Comparison of ENCODE assay signal across 26 cellular contexts in genomic region chr9:95910770-95911340, GRCh38. TPM values are rescaled to one million over a fixed set of nuclear protein-coding genes. Genes with fewer than 3 reads are reported as not detected.
DNase-seq lines count a peak whose midpoint lies in the region; ATAC-seq, FAIRE-seq and TF ChIP-seq lines count a peak whose summit lies in the region.
"Had no signal": no experiment of that assay in that cellular context is flagged by ENCODE, and none has a peak within 500 bp of the region (broad histone marks: within the 10 kb centered on the region; RNA-seq: fewer than 3 reads in every experiment).

No MANE protein-coding gene starts in this region.

- CTCF ChIA-PET in HepG2 (lab: Yijun Ruan, JAX; ENCODE audit: low intra/inter-chr PET ratio, low total read pairs) = no interaction called here

- peak overlapping the region; percentile 27 for H4K91ac ChIP-seq in mesenchymal stem cell (ENCODE audit: low read length)

- H3K9me3 ChIP-seq in HepG2 (ENCODE audit: low read length) (no peaks in the 10 kb centered on the region), mesenchymal stem cell (ENCODE audit: control insufficient read depth, low read length) (no peaks in the 10 kb centered on the region)
- H3K9me3 ChIP-seq: A549, BE2C had no signal

- intact Hi-C loops in HepG2 (cut with micrococcal nuclease; ENCODE audit: unreplicated experiment) = no loop called here

- no TSS peak for BruUV-seq in HepG2 (replicated peaks; lab: Mats Ljungman, UMichigan)

- POLR2A ChIA-PET in HepG2 (lab: Yijun Ruan, JAX) = no interaction called here

- no peak overlapping the region for H2BK120ac ChIP-seq in mesenchymal stem cell (ENCODE audit: low read depth, low read length)

- no peak for TF ChIP-seq RAD21 in HepG2 (CRISPR knock-in tag; IDR thresholded peaks at IDR 0.05)

- H3K27me3 ChIP-seq in HepG2 (ENCODE audit: control insufficient read depth in 1 of 2, insufficient read depth in 2 of 2, low read length in 2 of 2) = no peaks in the 10 kb centered on the region
- no peaks in the 10 kb centered on the region for H3K27me3 ChIP-seq in mesenchymal stem cell (ENCODE audit: control insufficient read depth in 1 of 2, insufficient read depth in 1 of 2, low read length in 2 of 2)
- H3K27me3 ChIP-seq: BE2C; BLaER1 treated with 17β-estradiol and CSF1 and Interleukin-3, amounts not matched to agents 10 nM and 100 nM had no signal

- TF ChIP-seq CTCF in 22Rv1 (IDR thresholded peaks at IDR 0.05) = no peak
- no peak for TF ChIP-seq CTCF in VCaP (conservative IDR thresholded peaks at IDR 0.05)
- no peak for TF ChIP-seq CTCF in HepG2 (CRISPR knock-in tag; IDR thresholded peaks at IDR 0.05)
- TF ChIP-seq CTCF in foreskin fibroblast (IDR thresholded peaks at IDR 0.05; ENCODE audit: low read depth, low read length) = no peak

- ATAC-seq in HepG2 = peak; percentile 81
- no peak for ATAC-seq in HG02973 (IDR thresholded peaks at IDR 0.05; ENCODE audit: unreplicated experiment)
- ATAC-seq: A549, GM12878, GM23338, HCT116 had no signal

- no peak overlapping the region for H2BK12ac ChIP-seq in mesenchymal stem cell (ENCODE audit: low read length in 2 of 2)

- 65% methylated on average over 3 of the region's 3 CpGs for whole genome bisulfite sequencing in HepG2 (ENCODE audit: low lambda C conversion rate)
- WGBS in mesenchymal stem cell = 100% methylated on average over 2 of the region's 3 CpGs

- peaks cover 12% of the 10 kb centered on the region for H3K79me1 ChIP-seq in mesenchymal stem cell (replicated peaks; ENCODE audit: low read length, poor library complexity, severe bottlenecking)

- H2AK5ac ChIP-seq in mesenchymal stem cell (ENCODE audit: low read length, severe bottlenecking) = no peak overlapping the region

- H3K14ac ChIP-seq in mesenchymal stem cell (ENCODE audit: low read length in 2 of 2) = no peak overlapping the region

- H3K36me3 ChIP-seq in HepG2 (replicated peaks in 1 of 2; ENCODE audit: control insufficient read depth in 1 of 2, insufficient read depth in 2 of 2, low read length in 2 of 2) (peaks cover 3 to 12% of the 10 kb centered on the region in 2 experiments; a peak in 3 of 5 replicates), mesenchymal stem cell (ENCODE audit: control insufficient read depth in 1 of 2, insufficient read depth in 2 of 2, low read depth in 1 of 2, low read length in 2 of 2) (peaks cover 0 to 38% of the 10 kb centered on the region in 2 experiments)

- H2BK5ac ChIP-seq in mesenchymal stem cell (ENCODE audit: low read depth, low read length, poor library complexity, severe bottlenecking) = no peak overlapping the region

- H3K27ac ChIP-seq in 22Rv1 (peak overlapping the region; percentile 45), VCaP (peak overlapping the region; percentile 2; the same call in 1 of the 2 replicates), HepG2 (ENCODE audit: extremely low read length, insufficient read depth, low read length) (peak overlapping the region; percentile 15), mesenchymal stem cell (ENCODE audit: low read length, poor library complexity, severe bottlenecking) (no peak overlapping the region)
- H3K27ac ChIP-seq: A549; BLaER1 treated with 17β-estradiol and CSF1 and Interleukin-3, amounts not matched to agents 10 nM and 100 nM had no signal

- H3K4me2 ChIP-seq in HepG2 (ENCODE audit: low read depth, low read length) = no peak overlapping the region
- H3K4me2 ChIP-seq in mesenchymal stem cell (ENCODE audit: low read length, poor library complexity, severe bottlenecking) = no peak overlapping the region
- H3K4me2 ChIP-seq: A549; BLaER1 treated with 17β-estradiol and CSF1 and Interleukin-3, amounts not matched to agents 10 nM and 100 nM; GM23338 had no signal

- TF ChIP-seq EP300 in HepG2 (IDR thresholded peaks at IDR 0.05; ENCODE audit: low read depth in 2 of 2, low read length in 2 of 2) (no peak), HepG2 (CRISPR knock-in tag; IDR thresholded peaks at IDR 0.05; ENCODE audit: borderline replicate concordance) (no peak)

- no peak overlapping the region for H3K23ac ChIP-seq in mesenchymal stem cell (ENCODE audit: low read length in 2 of 2)

- no peak for TF ChIP-seq POLR2A in HepG2 (IDR thresholded peaks at IDR 0.05; ENCODE audit: insufficient read depth in 1 of 2, low read depth in 2 of 2, low read length in 2 of 2)

- no peaks in the 10 kb centered on the region for H3K79me2 ChIP-seq in HepG2 (ENCODE audit: insufficient read depth, low read length)

- H3K9ac ChIP-seq in HepG2 (ENCODE audit: insufficient read depth, low read depth, low read length) (no peak overlapping the region), mesenchymal stem cell (ENCODE audit: low read length) (no peak overlapping the region)
- H3K9ac ChIP-seq: BLaER1 treated with 17β-estradiol and CSF1 and Interleukin-3, amounts not matched to agents 10 nM and 100 nM had no signal

- H3K4ac ChIP-seq in mesenchymal stem cell (ENCODE audit: low read depth in 1 of 2, low read length in 2 of 2) = no peak overlapping the region

- in situ Hi-C loops in HepG2 (cut with HindIII; ENCODE audit: extremely low pct_ligation_motif_present, low pct_unique_long_range_greater_than_20kb) = no loop called here

- peak; percentile 3 for DNase-seq in HepG2 (ENCODE audit: low spot score)
- no peak for DNase-seq in mesenchymal stem cell
- no peak for DNase-seq in foreskin fibroblast
- DNase-seq in foreskin melanocyte = no peak
- no peak for DNase-seq in NK-92 (lab: John Stamatoyannopoulos, UW; ENCODE audit: unreplicated experiment)
- DNase-seq: 8988T; ACHN; AML-193; BE2C; CD4-positive, alpha-beta T cell; CD8-positive, alpha-beta memory T cell; DMS 273 treated with DMSO at 0.1 percent for 48 hours; DMS79; EL; GDM1; H9 had no signal

- no peak overlapping the region for H2BK15ac ChIP-seq in mesenchymal stem cell (ENCODE audit: low read depth, poor library complexity, severe bottlenecking)

- H4K8ac ChIP-seq in mesenchymal stem cell (ENCODE audit: low read length) = no peak overlapping the region

- H3K4me3 ChIP-seq in HepG2 (replicated peaks in 1 of 3; ENCODE audit: insufficient read depth in 1 of 3, low read depth in 2 of 3, low read length in 3 of 3) = no peak overlapping the region
- no peak overlapping the region for H3K4me3 ChIP-seq in mesenchymal stem cell (ENCODE audit: insufficient read depth in 1 of 2, low read depth in 1 of 2, low read length in 2 of 2)
- H3K4me3 ChIP-seq in foreskin fibroblast (ENCODE audit: low read depth in 1 of 2, low read length in 2 of 2) = no peak overlapping the region
- H3K4me3 ChIP-seq: A549; BLaER1 treated with 17β-estradiol and CSF1 and Interleukin-3, amounts not matched to agents 10 nM and 100 nM; GM12878; GM23338 had no signal

- FAIRE-seq in HepG2 (lab: Jason Lieb, UNC) = peak; percentile 67
- FAIRE-seq: A549, D721Med, GM12878, GM19239 had no signal

- H3K4me1 ChIP-seq in HepG2 (ENCODE audit: insufficient read depth, low read length) (peaks cover 10% of the 10 kb centered on the region), mesenchymal stem cell (ENCODE audit: control insufficient read depth, insufficient read depth, low read depth, low read length) (no peaks in the 10 kb centered on the region)
- H3K4me1 ChIP-seq: BE2C had no signal

- H2AFZ ChIP-seq in HepG2 (ENCODE audit: low read length) (no peak overlapping the region), mesenchymal stem cell (ENCODE audit: low read depth, low read length) (no peak overlapping the region)
- H2AFZ ChIP-seq: GM23338 had no signal

- H3K18ac ChIP-seq in mesenchymal stem cell (ENCODE audit: low read depth in 1 of 2, low read length in 2 of 2) = peak overlapping the region in 1 of 2 experiments; percentile 21

- no peaks in the 10 kb centered on the region for H4K20me1 ChIP-seq in HepG2 (ENCODE audit: insufficient read depth, low read length)
- H4K20me1 ChIP-seq: BLaER1 treated with 17β-estradiol and CSF1 and Interleukin-3, amounts not matched to agents 10 nM and 100 nM had no signal

TF ChIP-seq in HepG2, 621 proteins besides CTCF, POLR2A, EP300 and RAD21 (continues in another document):
- TF ChIP-seq GABPB1 (CRISPR knock-in tag; IDR thresholded peaks at IDR 0.05) (no peak), ZNF121 (CRISPR knock-in tag; IDR thresholded peaks at IDR 0.05) (peak; percentile 97), FOXJ3 (CRISPR knock-in tag; IDR thresholded peaks at IDR 0.05; ENCODE audit: borderline replicate concordance) (0 out of 2 replicates have a peak, but pooled peaks have one; percentile 35), DRAP1 (CRISPR knock-in tag; IDR thresholded peaks at IDR 0.05) (no peak), ARNT2 (CRISPR knock-in tag; IDR thresholded peaks at IDR 0.05; ENCODE audit: low read depth) (no peak), PHF21A (CRISPR knock-in tag; IDR thresholded peaks at IDR 0.05) (no peak), SAP130 (CRISPR knock-in tag; IDR thresholded peaks at IDR 0.05; ENCODE audit: low read depth) (0 out of 2 replicates have a peak, but pooled peaks have one; percentile 21)

RNA-seq across cellular contexts. Expression of gene ERCC6L2, which starts 35.4 kb away (rescaled TPM):
- total RNA-seq in HepG2 (2016; rRNA removed; fragmentation: Illumina TruSeq; extraction: Trizol) = 45.9 and 63.0 TPM in 2 replicates
- 13.0 and 15.0 TPM in 2 replicates for total RNA-seq in HepG2 (2016; cell fraction: cytosol; rRNA removed; fragmentation: Illumina TruSeq; extraction: Trizol; ENCODE audit: low read depth)
- 41.3 and 61.0 TPM in 2 replicates for total RNA-seq in HepG2 (2016; cell fraction: insoluble cytoplasmic fraction; rRNA removed; fragmentation: Illumina TruSeq; extraction: Trizol)
- 22.7 and 23.0 TPM in 2 replicates for total RNA-seq in HepG2 (2016; cell fraction: membrane; rRNA removed; fragmentation: Illumina TruSeq; extraction: Trizol)
- total RNA-seq in HepG2 (2016; cell fraction: nucleus; rRNA removed; fragmentation: Illumina TruSeq; extraction: Trizol) = 60.4 and 64.9 TPM in 2 replicates
- 10.8 and 13.4 TPM in 2 replicates for polyA plus RNA-seq in HepG2 (2011; rRNA removed)
- polyA plus RNA-seq in HepG2 (2011; cell fraction: cytosol; rRNA removed) = 5.7 and 9.4 TPM in 2 replicates
- polyA plus RNA-seq in HepG2 (2011; cell fraction: nucleus; rRNA removed) = 14.0 and 14.2 TPM in 2 replicates
- polyA plus RNA-seq in HepG2 (2012) = 10.8 and 17.3 TPM in 2 replicates
- 0.62 and 0.73 TPM in 2 replicates for polyA plus RNA-seq in HepG2 (2016; cell fraction: cytosol; fragmentation: Illumina TruSeq; extraction: Trizol; ENCODE audit: low read depth)
- polyA plus RNA-seq in HepG2 (2016; cell fraction: insoluble cytoplasmic fraction; fragmentation: Illumina TruSeq; extraction: Trizol; ENCODE audit: low read depth) = 19.5 and 20.2 TPM in 2 replicates
- 1.6 and 2.1 TPM in 2 replicates for polyA plus RNA-seq in HepG2 (2016; cell fraction: membrane; fragmentation: Illumina TruSeq; extraction: Trizol; ENCODE audit: low read depth)
- 20.7 and 22.6 TPM in 2 replicates for polyA plus RNA-seq in HepG2 (2016; cell fraction: nucleus; fragmentation: Illumina TruSeq; extraction: Trizol; ENCODE audit: insufficient read depth, low read depth)
- polyA minus RNA-seq in HepG2 (2011; rRNA and poly(A)+ RNA removed; ENCODE audit: low replicate concordance) = 20.6 and 21.7 TPM in 2 replicates
- polyA minus RNA-seq in HepG2 (2011; cell fraction: cytosol; rRNA and poly(A)+ RNA removed) = 31.4 and 41.6 TPM in 2 replicates
- 191 and 213 TPM in 2 replicates for polyA minus RNA-seq in HepG2 (2011; cell fraction: nucleus; rRNA and poly(A)+ RNA removed)
- polyA plus RNA-seq in mesenchymal stem cell (2013, experiment 1 of 2) = 16.8 TPM
- polyA plus RNA-seq in mesenchymal stem cell (2013, experiment 2 of 2) = 16.9 TPM
